9 cellular contexts compared by ENCODE assay signal in the genomic region with DNA sequence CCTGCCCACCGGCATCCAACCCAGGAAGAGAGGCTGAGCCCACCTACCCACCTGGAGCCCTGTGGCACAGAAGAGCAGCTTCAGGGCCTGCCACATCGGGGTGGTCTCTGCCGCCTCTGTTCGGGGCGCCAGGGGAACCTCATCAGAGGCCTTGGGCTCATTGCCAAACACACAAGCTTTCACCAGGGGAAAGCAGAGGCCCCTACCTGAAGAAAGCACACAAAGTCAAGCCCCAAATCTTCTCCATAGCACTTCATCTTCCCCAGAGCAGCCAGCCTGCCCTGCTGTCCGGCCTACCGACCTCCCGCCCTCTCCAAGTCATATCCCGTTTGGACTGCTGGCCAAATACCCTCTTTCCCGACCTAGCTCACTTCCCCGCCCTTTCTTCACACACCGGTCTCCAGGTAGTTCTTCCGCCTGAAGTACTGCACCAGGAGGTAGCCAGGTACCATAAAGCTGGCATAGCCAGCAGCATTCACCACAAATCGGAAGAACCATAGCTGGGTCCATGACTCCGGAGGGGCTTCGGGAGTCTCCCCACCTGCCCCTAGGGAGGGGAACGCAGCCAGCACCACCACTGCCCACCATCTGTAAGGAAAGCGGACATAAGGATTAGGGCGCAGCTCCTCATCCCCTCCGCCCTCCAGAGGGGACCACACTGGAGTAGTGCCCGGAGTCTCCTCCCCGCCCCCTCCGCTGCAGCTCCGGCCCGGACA. TPM values are rescaled to one million over a fixed set of nuclear protein-coding genes. Genes with fewer than 3 reads are reported as not detected.
DNase-seq lines count a peak whose midpoint lies in the region; ATAC-seq and TF ChIP-seq lines count a peak whose summit lies in the region.
"Had no signal": no experiment of that assay in that cellular context is flagged by ENCODE, and none has a peak within 500 bp of the region (broad histone marks: within the 10 kb centered on the region; RNA-seq: fewer than 3 reads in every experiment).

No MANE protein-coding gene starts in this region.

- peaks cover 69% of the 10 kb centered on the region for H3K36me3 Mint-ChIP-seq in GM23338 (ENCODE audit: low read depth)

- H3K4me3 ChIP-seq in GM23338, result peak overlapping the region; percentile 94
- peak overlapping the region; percentile 79 to 99 for H3K4me3 ChIP-seq in gastroesophageal sphincter
- peak overlapping the region; percentile 77 to 99 (median 88) for H3K4me3 ChIP-seq in gastrocnemius medialis

- peaks cover 19% of the 10 kb centered on the region for H3K79me2 ChIP-seq in GM23338 (replicated peaks; ENCODE audit: insufficient read depth)

- no peak overlapping the region for H2AFZ ChIP-seq in GM23338

- TF ChIP-seq CTCF in GM23338 (conservative IDR thresholded peaks at IDR 0.05; ENCODE audit: low read depth in 2 of 2) (no peak), gastroesophageal sphincter (IDR thresholded peaks at IDR 0.05) (no peak), gastrocnemius medialis (IDR thresholded peaks at IDR 0.05 in 4 of 5, conservative IDR thresholded peaks at IDR 0.05 in 1 of 5) (no peak)

- H3K4me1 ChIP-seq in GM23338 (ENCODE audit: insufficient read depth) (no peaks in the 10 kb centered on the region), gastroesophageal sphincter (peaks cover 0 to 60% (median 12%) of the 10 kb centered on the region in 3 donors), gastrocnemius medialis (peaks cover 8 to 12% of the 10 kb centered on the region in 2 donors)

- peaks cover 49% of the 10 kb centered on the region for H3K4me1 Mint-ChIP-seq in GM23338

- peaks cover 51% of the 10 kb centered on the region for H3K27me3 Mint-ChIP-seq in GM23338 (ENCODE audit: insufficient read depth, low read depth, poor library complexity)

- H3K27ac Mint-ChIP-seq in GM23338, result peak overlapping the region; percentile 97

- no peak for TF ChIP-seq POLR2A in gastroesophageal sphincter (IDR thresholded peaks at IDR 0.05)
- no peak for TF ChIP-seq POLR2A in gastrocnemius medialis (IDR thresholded peaks at IDR 0.05)

- H3K36me3 ChIP-seq in GM23338 (ENCODE audit: insufficient read depth) (peaks cover 29% of the 10 kb centered on the region), gastroesophageal sphincter (peaks cover 0 to 69% of the 10 kb centered on the region in 2 donors), gastrocnemius medialis (peaks cover 2 to 42% of the 10 kb centered on the region in 2 donors)

- no peaks in the 10 kb centered on the region for H3K9me2 ChIP-seq in GM23338 (ENCODE audit: insufficient read depth)

- H3K27me3 ChIP-seq in GM23338 (ENCODE audit: insufficient read depth) (no peaks in the 10 kb centered on the region), gastroesophageal sphincter (no peaks in the 10 kb centered on the region), gastrocnemius medialis (no peaks in the 10 kb centered on the region)

- peak overlapping the region; percentile 97 for H3K4me2 ChIP-seq in GM23338

- in situ Hi-C loops in ACHN (cut with HindIII; ENCODE audit: low pct_ligation_motif_present, low pct_unique_long_range_greater_than_20kb, low sequenced_read_pairs), result no loop called here
- in situ Hi-C loops in gastrocnemius medialis (cut with MboI; ENCODE audit: low sequenced_read_pairs in 4 of 4), result no loop called here

- DNase-seq in ACHN (peak; percentile 24), GM23338 (ENCODE audit: low spot score) (peak; percentile 81), gastrocnemius medialis (no peak), MV-4-11 (lab: John Stamatoyannopoulos, UW) (no peak), AG08395 (ENCODE audit: low spot score) (no peak)
- peak; percentile 33 for DNase-seq in activated CD8-positive, alpha-beta memory T cell treated with anti-CD3 and anti-CD28 coated beads, Interleukin-2, amount 50 U/mL, for 4 hours

- ATAC-seq in GM23338 (peak; percentile 45), gastroesophageal sphincter (no peak), gastrocnemius medialis (no peak), GM18861 (IDR thresholded peaks at IDR 0.05; ENCODE audit: unreplicated experiment) (no peak)

- peaks cover 7% of the 10 kb centered on the region for H3K9me3 Mint-ChIP-seq in GM23338

- H3K9me3 ChIP-seq in gastroesophageal sphincter (no peaks in the 10 kb centered on the region), gastrocnemius medialis (no peaks in the 10 kb centered on the region)

- peak overlapping the region; percentile 97 for H3K27ac ChIP-seq in GM23338 (ENCODE audit: low read depth)
- H3K27ac ChIP-seq in gastroesophageal sphincter, result peak overlapping the region; percentile 63 to 94 (median 90)
- peak overlapping the region; percentile 87 to 97 (median 92) for H3K27ac ChIP-seq in gastrocnemius medialis

- no peak for TF ChIP-seq EP300 in gastroesophageal sphincter (IDR thresholded peaks at IDR 0.05)

- peaks cover 52% of the 10 kb centered on the region for H3F3A ChIP-seq in GM23338 (replicated peaks; ENCODE audit: low read depth)

- WGBS in gastroesophageal sphincter (ENCODE audit: low coverage in 1 of 2), 2 donors, result 1 to 18% methylated on average over 11 to 12 of the region's 25 CpGs

- H3K4me3 Mint-ChIP-seq in GM23338, result peak overlapping the region; percentile 96

- H4K20me1 ChIP-seq in GM23338 (replicated peaks; ENCODE audit: insufficient read depth), result peaks cover 19% of the 10 kb centered on the region

- intact Hi-C loops in gastrocnemius medialis (cut with DNase I; ENCODE audit: low total_unique reads), result loop anchor here (1.0 kb wide), 3 partner anchors 8 to 84 kb away; no protein-coding TSS in a partner anchor

TF ChIP-seq in GM23338, 12 proteins besides CTCF, POLR2A, EP300 and RAD21 (continues in another document):
- TF ChIP-seq, protein P1, sequence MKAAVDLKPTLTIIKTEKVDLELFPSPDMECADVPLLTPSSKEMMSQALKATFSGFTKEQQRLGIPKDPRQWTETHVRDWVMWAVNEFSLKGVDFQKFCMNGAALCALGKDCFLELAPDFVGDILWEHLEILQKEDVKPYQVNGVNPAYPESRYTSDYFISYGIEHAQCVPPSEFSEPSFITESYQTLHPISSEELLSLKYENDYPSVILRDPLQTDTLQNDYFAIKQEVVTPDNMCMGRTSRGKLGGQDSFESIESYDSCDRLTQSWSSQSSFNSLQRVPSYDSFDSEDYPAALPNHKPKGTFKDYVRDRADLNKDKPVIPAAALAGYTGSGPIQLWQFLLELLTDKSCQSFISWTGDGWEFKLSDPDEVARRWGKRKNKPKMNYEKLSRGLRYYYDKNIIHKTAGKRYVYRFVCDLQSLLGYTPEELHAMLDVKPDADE (IDR thresholded peaks at IDR 0.05), result no peak

RNA-seq across cellular contexts. Expression of a gene that starts 0.9 kb away (rescaled TPM):
- 30.5 and 30.9 TPM in 2 replicates for total RNA-seq in GM23338 (2014; rRNA removed; shearing (Covaris generic))
- polyA plus RNA-seq in GM23338 (2016; fragmentation: Nextera tagmentation; extraction: Ambion mirVana), result 14.0 and 14.7 TPM in 2 replicates
- 10 to 100 TPM; 21.3 to 34.0 (median 25.6) TPM for total RNA-seq in gastroesophageal sphincter
- total RNA-seq in gastrocnemius medialis, result 10 to 100 TPM; 14.9 to 35.9 (median 21.4) TPM

RNA-seq across cellular contexts. Expression of a gene that starts 8.9 kb away (rescaled TPM):
- total RNA-seq in GM23338 (2014; rRNA removed; shearing (Covaris generic)), result 19.8 and 25.9 TPM in 2 replicates
- polyA plus RNA-seq in GM23338 (2016; fragmentation: Nextera tagmentation; extraction: Ambion mirVana), result 12.8 and 14.6 TPM in 2 replicates
- total RNA-seq in gastroesophageal sphincter, result 10 to 100 TPM in 1 of 4 donors, 1 to 10 TPM in 3; 4.2 to 13.4 (median 5.7) TPM
- total RNA-seq in gastrocnemius medialis, result 10 to 100 TPM in 2 of 4 donors, 1 to 10 TPM in 2; 4.1 to 11.1 (median 10.0) TPM

RNA-seq across cellular contexts. Expression of a gene that starts 9.5 kb away (rescaled TPM):
- total RNA-seq in GM23338 (2014; rRNA removed; shearing (Covaris generic)), result 2,361 and 2,444 TPM in 2 replicates
- 1,345 and 1,425 TPM in 2 replicates for polyA plus RNA-seq in GM23338 (2016; fragmentation: Nextera tagmentation; extraction: Ambion mirVana)
- total RNA-seq in gastroesophageal sphincter, result 100 to 1,000 TPM; 553 to 749 (median 626) TPM
- 1,000 to 10,000 TPM in 2 of 4 donors, 100 to 1,000 TPM in 2; 878 to 1,576 (median 1,106) TPM for total RNA-seq in gastrocnemius medialis

RNA-seq across cellular contexts. Expression of a gene that starts 13.8 kb away (rescaled TPM):
- total RNA-seq in GM23338 (2014; rRNA removed; shearing (Covaris generic)), result 11.5 and 14.6 TPM in 2 replicates
- 0.91 and 1.5 TPM in 2 replicates for polyA plus RNA-seq in GM23338 (2016; fragmentation: Nextera tagmentation; extraction: Ambion mirVana)
- total RNA-seq in gastroesophageal sphincter, result under 1 TPM in 2 of 4 donors, not detected in 2; 0.27 to 0.69 TPM
- under 1 TPM in 1 of 4 donors, not detected in 3; 0.11 TPM for total RNA-seq in gastrocnemius medialis
- total RNA-seq: lung microvascular endothelial cell had no signal

RNA-seq across cellular contexts. Expression of a gene that starts 33.1 kb away (rescaled TPM):
- 149 and 169 TPM in 2 replicates for total RNA-seq in GM23338 (2014; rRNA removed; shearing (Covaris generic))
- polyA plus RNA-seq in GM23338 (2016; fragmentation: Nextera tagmentation; extraction: Ambion mirVana), result 67.6 and 73.1 TPM in 2 replicates
- total RNA-seq in gastroesophageal sphincter (100 to 1,000 TPM; 101 to 281 (median 134) TPM), gastrocnemius medialis (10 to 100 TPM; 18.3 to 95.5 (median 40.8) TPM)

Comparison
In these comparisons a context has a peak if more than half of its experiments do, and no peak if none do; other contexts are left out.
1. DNase-seq: peak in ACHN (single experiment), GM23338 (single experiment) and activated CD8-positive, alpha-beta memory T cell treated with anti-CD3 and anti-CD28 coated beads, Interleukin-2, amount 50 U/mL, for 4 hours (single experiment); none in gastrocnemius medialis (0 of 2), MV-4-11 (single experiment) and AG08395 (single experiment).
2. Peak in every context shown above with its lines, with median percentiles within 50 percentile points of each other: H3K27ac ChIP-seq and H3K4me3 ChIP-seq.